8 cellular contexts compared by ENCODE assay signal in the genomic region with DNA sequence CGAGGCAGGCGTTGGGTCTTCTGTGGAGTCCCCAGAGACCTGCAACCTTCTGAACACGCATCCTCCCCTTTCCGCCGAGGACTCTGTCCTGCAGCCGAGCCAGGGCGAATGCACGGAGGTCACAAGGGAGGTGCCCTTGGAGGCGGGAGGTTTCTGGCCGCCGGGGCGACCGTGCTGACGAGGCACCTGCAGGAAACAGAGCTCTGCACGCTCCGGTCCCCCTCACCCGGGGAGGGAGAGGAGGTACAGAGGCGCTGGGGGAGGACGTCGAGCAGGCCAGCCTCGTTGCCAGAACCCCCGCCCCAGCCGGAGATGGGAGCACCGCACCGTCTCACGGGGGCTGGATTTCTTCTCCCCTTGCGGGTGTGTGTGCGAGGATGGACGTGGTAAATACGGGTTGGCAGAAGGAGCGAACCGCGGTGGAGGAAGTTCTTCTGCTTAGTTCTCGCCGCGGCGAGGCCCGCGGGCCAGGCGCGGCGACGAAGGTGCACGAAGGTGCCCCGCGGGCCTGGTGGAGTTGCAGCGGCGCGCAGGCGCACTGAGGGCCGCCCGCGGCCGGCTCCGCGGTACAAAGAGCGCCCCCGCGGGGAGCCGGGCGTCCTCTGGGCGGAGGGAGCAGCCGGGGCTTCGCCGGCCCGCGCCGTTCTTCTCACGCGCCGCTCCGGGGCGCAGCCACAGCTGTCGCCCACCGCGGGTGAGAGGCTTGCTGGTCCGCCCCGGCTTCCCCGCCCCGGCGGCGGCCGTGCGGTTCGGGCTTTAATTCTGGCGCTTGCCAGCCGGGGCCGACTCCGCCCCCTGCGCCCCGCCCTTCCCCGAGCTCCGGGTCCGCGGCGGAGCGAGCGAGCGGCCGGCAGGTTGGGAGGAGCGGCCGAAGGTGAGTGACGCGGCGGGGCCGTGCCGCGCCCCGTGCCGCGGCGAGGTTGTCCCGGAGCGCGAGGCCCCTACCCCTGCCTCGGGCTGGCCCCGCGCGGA. TPM values are rescaled to one million over a fixed set of nuclear protein-coding genes. Genes with fewer than 3 reads are reported as not detected.
DNase-seq lines count a peak whose midpoint lies in the region; ATAC-seq and TF ChIP-seq lines count a peak whose summit lies in the region.

KANK1 (plus strand) TSS at position 815 of the 972 bp plus-strand sequence.

- H3K27ac ChIP-seq in dorsolateral prefrontal cortex, result peak within 1 kb of the TSS in 51 of 59 donors; percentile 32 to 91 (median 73)
- H3K27ac ChIP-seq in right lobe of liver, result peak within 1 kb of the TSS in 2 of 3 donors; percentile 31 to 33

- H3K4me3 ChIP-seq in dorsolateral prefrontal cortex, result peak within 1 kb of the TSS; percentile 53 to 82 (median 69)
- peak within 1 kb of the TSS; percentile 48 to 63 (median 50) for H3K4me3 ChIP-seq in right lobe of liver

- in situ Hi-C loops in ACHN (cut with HindIII; ENCODE audit: low pct_ligation_motif_present, low pct_unique_long_range_greater_than_20kb, low sequenced_read_pairs), result no loop called here

- H3K4me1 ChIP-seq in right lobe of liver, result peaks cover 0 to 5% (median 0%) of the 10 kb centered on the region in 4 donors

- peaks cover 0 to 28% (median 2%) of the 10 kb centered on the region in 45 donors for H3K27me3 ChIP-seq in dorsolateral prefrontal cortex
- peaks cover 0 to 44% of the 10 kb centered on the region in 2 donors for H3K27me3 ChIP-seq in right lobe of liver

- H3K36me3 ChIP-seq in right lobe of liver, result no peaks in the 10 kb centered on the region

- 2% methylated on average over 14 of the region's 119 CpGs for WGBS in right lobe of liver (ENCODE audit: insufficient coverage, low coverage, low lambda C conversion rate, missing lambda C conversion rate)

- no peaks in the 10 kb centered on the region for H3K9me3 ChIP-seq in right lobe of liver

- TF ChIP-seq CTCF in dorsolateral prefrontal cortex (IDR thresholded peaks at IDR 0.05 in 54 of 56, conservative IDR thresholded peaks at IDR 0.05 in 2 of 56; ENCODE audit: low read depth in 1 of 56, partially characterized antibody in 56 of 56), result peak in 54 of 56 donors; percentile 16 to 81 (median 57)
- peak in 3 of 4 donors; percentile 36 to 44 (median 41) for TF ChIP-seq CTCF in right lobe of liver (IDR thresholded peaks at IDR 0.05)

- peak; percentile 88 for ATAC-seq in GM18511 (IDR thresholded peaks at IDR 0.05; ENCODE audit: unreplicated experiment)
- ATAC-seq in HG03045 (IDR thresholded peaks at IDR 0.05; ENCODE audit: unreplicated experiment), result peak; percentile 91
- ATAC-seq in right lobe of liver, result peak; percentile 91 to 93 (median 92)

- intact Hi-C loops in dorsolateral prefrontal cortex (cut with DNase I) (loop anchor here (1.0 to 10.0 kb wide), 4 partner anchors 34 to 261 kb away; no protein-coding TSS in a partner anchor), right lobe of liver (cut with DNase I) (no loop called here)

- DNase-seq in ACHN (peak; percentile 75), NCI-H226 (peak; percentile 73), dorsolateral prefrontal cortex (peak; percentile 38 to 86 (median 62)), right lobe of liver (peak; percentile 71 to 76 (median 74))
- DNase-seq in activated CD4-positive, alpha-beta T cell treated with anti-CD3 and anti-CD28 coated beads, Interleukin-2, amount 50 U/mL, for 48 hours, result peak; percentile 76 to 81
- DNase-seq in stimulated activated CD4-positive, alpha-beta T cell treated with anti-CD3 and anti-CD28 coated beads, Interleukin-4, amount 100 ng/mL, for 24 hours, result peak; percentile 73

- TF ChIP-seq POLR2A in right lobe of liver (IDR thresholded peaks at IDR 0.05), result no peak

RNA-seq across cellular contexts. Expression of gene KANK1, which starts in this region (rescaled TPM):
- total RNA-seq in dorsolateral prefrontal cortex (100 to 1,000 TPM in 1 of 120 experiments, 10 to 100 TPM in 119; 25.0 to 113 (median 49.1) TPM), right lobe of liver (10 to 100 TPM; 60.0 to 86.7 (median 71.5) TPM)

Comparison
In these comparisons a context has a peak if more than half of its experiments do, and no peak if none do; other contexts are left out.
1. Peak in every context shown above with its lines: DNase-seq, ATAC-seq, H3K4me3 ChIP-seq and H3K27ac ChIP-seq.
2. intact Hi-C loops: an anchor here in dorsolateral prefrontal cortex (1.0 to 10.0 kb wide); none called in right lobe of liver.